Comparison of ENCODE assay signal across 22 cellular contexts in the genomic region with DNA sequence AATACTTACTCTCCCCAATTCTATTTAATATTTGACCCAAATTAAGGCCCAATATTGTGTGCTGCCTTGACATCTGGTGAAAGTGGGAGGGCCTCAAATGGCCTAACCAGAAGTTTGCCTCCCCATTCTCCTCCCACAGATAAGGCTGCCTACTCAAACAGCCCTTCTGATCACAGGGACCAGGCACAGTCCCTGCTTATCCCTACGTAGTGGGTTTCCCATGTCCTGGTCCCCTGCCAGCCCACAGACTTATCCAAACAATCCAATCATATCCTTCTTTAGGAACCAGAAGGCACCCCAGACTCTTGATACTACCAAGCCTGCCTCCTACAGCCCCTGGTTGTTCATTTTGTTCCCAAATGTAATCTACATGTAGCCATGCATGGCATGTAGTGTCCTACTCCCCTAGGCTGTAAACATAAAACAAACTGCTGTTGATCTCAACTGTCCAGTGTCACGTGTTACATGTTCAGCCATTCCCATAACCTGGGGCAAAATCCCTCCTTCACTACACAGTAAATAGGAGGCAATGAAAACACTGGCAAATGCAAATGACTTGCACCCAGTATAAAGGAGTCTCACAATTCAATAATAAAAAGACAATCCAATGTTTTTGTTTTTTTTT. TPM values are rescaled to one million over a fixed set of nuclear protein-coding genes. Genes with fewer than 3 reads are reported as not detected.
DNase-seq lines count a peak whose midpoint lies in the region; ATAC-seq, FAIRE-seq and TF ChIP-seq lines count a peak whose summit lies in the region.
"Had no signal": no experiment of that assay in that cellular context is flagged by ENCODE, and none has a peak within 500 bp of the region (broad histone marks: within the 10 kb centered on the region; RNA-seq: fewer than 3 reads in every experiment).

No MANE protein-coding gene starts in this region.

- no peak for DNase-seq in GM12891 (ENCODE audit: insufficient read length, low spot score)
- peak in 68 of 76 experiments; percentile 4 to 77 (median 40) for DNase-seq in HUDEP-2 (lab: John Stamatoyannopoulos, UW; ENCODE audit: unreplicated experiment in 76 of 76)
- peak; percentile 24 for DNase-seq in epidermal melanocyte (ENCODE audit: insufficient read length, low spot score)
- DNase-seq in progenitor cell of endocrine pancreas (ENCODE audit: low spot score, unreplicated experiment): no peak
- DNase-seq in CD8-positive, alpha-beta T cell: no peak
- DNase-seq in Kasumi-1 (lab: John Stamatoyannopoulos, UW): no peak
- DNase-seq: activated CD4-positive, alpha-beta T cell treated with anti-CD3 and anti-CD28 coated beads, Interleukin-2, amount 50 U/mL, for 48 hours; activated CD8-positive, alpha-beta memory T cell treated with anti-CD3 and anti-CD28 coated beads, Interleukin-2, amount 50 U/mL, for 4 hours; activated naive CD8-positive, alpha-beta T cell treated with anti-CD3 and anti-CD28 coated beads, Interleukin-2, amount 10 ng/mL, durations not matched to agents 7 days and 5 days; caudate nucleus; NCI-H1092 treated with DMSO at 0.1 percent for 48 hours; NCI-H1930; NCI-H345; NCI-H748 treated with DMSO at 0.1 percent for 48 hours had no signal

- peak overlapping the region; percentile 53 for H3K27ac Mint-ChIP-seq in progenitor cell of endocrine pancreas
- no peak overlapping the region for H3K27ac Mint-ChIP-seq in CD8-positive, alpha-beta T cell
- H3K27ac Mint-ChIP-seq: activated naive CD8-positive, alpha-beta T cell treated with anti-CD3 and anti-CD28 coated beads, Interleukin-2, amount 10 ng/mL, durations not matched to agents 7 days and 5 days; dendritic cell treated with granulocyte-macrophage colony-stimulating factor and Interleukin-4, amounts not matched to agents 40 ng/mL and 50 ng/mL, for 4 days; stimulated activated memory B cell treated with anti-CD40 and anti-IgM and Interleukin-4, amounts not matched to agents 10 μg/mL and 1 μg/mL and 100 μg/mL, for 72 hours had no signal

- POLR2A ChIA-PET in CD8-positive, alpha-beta T cell (lab: Charles Lee): no interaction called here

- no peak for TF ChIP-seq CTCF in progenitor cell of endocrine pancreas (IDR thresholded peaks at IDR 0.05; ENCODE audit: unreplicated experiment)
- TF ChIP-seq CTCF in CD8-positive, alpha-beta T cell (IDR thresholded peaks at IDR 0.05): no peak

- no peaks in the 10 kb centered on the region for H3K27me3 ChIP-seq in CD8-positive, alpha-beta T cell (ENCODE audit: insufficient read depth, low read length)

- no peaks in the 10 kb centered on the region for H3K9me3 Mint-ChIP-seq in progenitor cell of endocrine pancreas (ENCODE audit: low read depth)
- no peaks in the 10 kb centered on the region for H3K9me3 Mint-ChIP-seq in CD8-positive, alpha-beta T cell
- H3K9me3 Mint-ChIP-seq: dendritic cell treated with granulocyte-macrophage colony-stimulating factor and Interleukin-4, amounts not matched to agents 40 ng/mL and 50 ng/mL, for 4 days; stimulated activated memory B cell treated with anti-CD40 and anti-IgM and Interleukin-4, amounts not matched to agents 10 μg/mL and 1 μg/mL and 100 μg/mL, for 72 hours had no signal

- no peak overlapping the region for H3K4me3 Mint-ChIP-seq in progenitor cell of endocrine pancreas (ENCODE audit: low read depth)
- no peak overlapping the region for H3K4me3 Mint-ChIP-seq in CD8-positive, alpha-beta T cell
- H3K4me3 Mint-ChIP-seq: activated naive CD8-positive, alpha-beta T cell treated with anti-CD3 and anti-CD28 coated beads, Interleukin-2, amount 10 ng/mL, durations not matched to agents 7 days and 5 days; CD14-positive monocyte; dendritic cell treated with granulocyte-macrophage colony-stimulating factor and Interleukin-4, amounts not matched to agents 40 ng/mL and 50 ng/mL, for 4 days; stimulated activated memory B cell treated with anti-CD40 and anti-IgM and Interleukin-4, amounts not matched to agents 10 μg/mL and 1 μg/mL and 100 μg/mL, for 72 hours had no signal

- no peaks in the 10 kb centered on the region for H3K36me3 ChIP-seq in CD8-positive, alpha-beta T cell (ENCODE audit: insufficient read depth, low read length)

- H3K27me3 Mint-ChIP-seq in progenitor cell of endocrine pancreas: no peaks in the 10 kb centered on the region
- H3K27me3 Mint-ChIP-seq in CD8-positive, alpha-beta T cell (ENCODE audit: low read depth): no peaks in the 10 kb centered on the region
- H3K27me3 Mint-ChIP-seq: activated naive CD8-positive, alpha-beta T cell treated with anti-CD3 and anti-CD28 coated beads, Interleukin-2, amount 10 ng/mL, durations not matched to agents 7 days and 5 days; dendritic cell treated with granulocyte-macrophage colony-stimulating factor and Interleukin-4, amounts not matched to agents 40 ng/mL and 50 ng/mL, for 4 days; stimulated activated memory B cell treated with anti-CD40 and anti-IgM and Interleukin-4, amounts not matched to agents 10 μg/mL and 1 μg/mL and 100 μg/mL, for 72 hours had no signal

- no peaks in the 10 kb centered on the region for H3K4me1 Mint-ChIP-seq in progenitor cell of endocrine pancreas (ENCODE audit: low read depth)
- peaks cover 5% of the 10 kb centered on the region for H3K4me1 Mint-ChIP-seq in CD8-positive, alpha-beta T cell (ENCODE audit: low read depth)
- H3K4me1 Mint-ChIP-seq: CD14-positive monocyte had no signal

- no peaks in the 10 kb centered on the region for H3K4me1 ChIP-seq in CD8-positive, alpha-beta T cell (ENCODE audit: insufficient read depth, low read length)

- no peak overlapping the region for H3K4me3 ChIP-seq in CD8-positive, alpha-beta T cell (ENCODE audit: low read depth, low read length)
- H3K4me3 ChIP-seq: smooth muscle cell, thoracic aorta had no signal

- H3K27ac ChIP-seq in CD8-positive, alpha-beta T cell (ENCODE audit: low read depth, low read length): no peak overlapping the region
- H3K27ac ChIP-seq: thoracic aorta had no signal

- H3K36me3 Mint-ChIP-seq in progenitor cell of endocrine pancreas (ENCODE audit: insufficient read depth): peaks cover 24% of the 10 kb centered on the region
- peaks cover 61% of the 10 kb centered on the region for H3K36me3 Mint-ChIP-seq in CD8-positive, alpha-beta T cell

- no peaks in the 10 kb centered on the region for H3K9me3 ChIP-seq in CD8-positive, alpha-beta T cell (ENCODE audit: low read length)
- H3K9me3 ChIP-seq: thoracic aorta had no signal

- no peak for ATAC-seq in GM18520 (IDR thresholded peaks at IDR 0.05; ENCODE audit: unreplicated experiment)
- no peak for ATAC-seq in CD8-positive, alpha-beta T cell
- ATAC-seq: stimulated activated memory B cell treated with anti-CD40 and anti-IgM and Interleukin-4, amounts not matched to agents 10 μg/mL and 1 μg/mL and 100 μg/mL, for 72 hours had no signal

- CTCF ChIA-PET in CD8-positive, alpha-beta T cell (lab: Charles Lee): no interaction called here

- intact Hi-C loops in CD8-positive, alpha-beta T cell (cut with DNase I, micrococcal nuclease): no loop called here

- FAIRE-seq in GM12891 (lab: Jason Lieb, UNC): peak; percentile 51
- FAIRE-seq: astrocyte, endometrium had no signal

- no peak for TF ChIP-seq POLR2A in GM12891 (IDR thresholded peaks at IDR 0.05; ENCODE audit: low read depth, low read length)

TF ChIP-seq in GM12891, 5 proteins besides CTCF, POLR2A, EP300 and RAD21:
- TF ChIP-seq TAF1 (IDR thresholded peaks at IDR 0.05; ENCODE audit: low read depth, low read length) (no peak), POU2F2 (IDR thresholded peaks at IDR 0.05; ENCODE audit: low read depth, low read length) (no peak), PAX5 (IDR thresholded peaks at IDR 0.05; ENCODE audit: insufficient read depth, low read length, severe bottlenecking) (no peak), POLR2AphosphoS5 (IDR thresholded peaks at IDR 0.05; ENCODE audit: low read depth, low read length) (no peak), SPI1 (IDR thresholded peaks at IDR 0.05; ENCODE audit: low read depth, low read length) (no peak)
TF ChIP-seq in GM12891: peak in this region for 0.

RNA-seq across cellular contexts. Expression of gene EEA1, which starts 49.3 kb away (rescaled TPM):
- 2.9 TPM for polyA plus RNA-seq in GM12891 (2012; ENCODE audit: low read depth, missing spikeins)
- total RNA-seq in progenitor cell of endocrine pancreas: 19.5 and 19.6 TPM in 2 replicates
- total RNA-seq in CD8-positive, alpha-beta T cell: 1 to 10 TPM; 4.3 to 6.9 TPM

Comparison
In these comparisons a context has a peak if more than half of its experiments do, and no peak if none do; other contexts are left out.
1. DNase-seq: peak in HUDEP-2 (68 of 76) and epidermal melanocyte (single experiment); none in GM12891 (single experiment), progenitor cell of endocrine pancreas (single experiment), CD8-positive, alpha-beta T cell (0 of 7) and Kasumi-1 (0 of 2).